ENCODE assay signal across 11 cellular contexts in the genomic region with DNA sequence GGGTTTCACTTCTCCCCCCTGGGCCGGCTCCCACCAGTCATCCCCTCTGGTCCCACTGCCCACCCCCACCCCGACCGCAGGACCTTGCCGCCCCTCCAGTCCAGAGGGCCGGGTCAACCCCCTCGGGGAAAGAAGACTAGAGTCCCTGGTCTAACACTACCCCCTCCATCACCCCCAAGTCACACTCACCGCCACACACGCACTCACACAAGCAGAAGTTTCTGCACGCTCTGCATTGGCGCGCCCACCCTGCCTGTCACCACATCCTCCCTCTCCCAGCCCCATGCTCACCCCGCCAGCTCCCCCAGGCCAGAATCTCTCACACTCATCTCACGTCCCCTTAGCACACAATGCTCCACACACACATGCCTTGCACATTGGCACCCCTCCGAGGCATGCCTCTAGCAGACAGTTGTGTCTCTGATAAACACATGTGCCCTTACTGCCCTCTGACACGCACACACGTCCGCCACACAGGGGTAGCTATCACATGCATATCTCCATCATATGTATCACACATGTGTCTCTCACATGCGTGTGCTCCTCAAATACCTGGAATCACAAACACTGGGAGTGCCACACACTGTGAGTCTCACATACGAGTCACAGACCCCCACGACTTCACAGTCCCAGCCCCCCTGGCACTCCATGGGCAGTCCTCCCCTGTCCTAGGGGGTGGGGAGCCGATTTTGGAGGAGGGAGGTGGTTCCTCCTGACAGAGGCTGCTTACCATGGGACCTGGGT. TPM values are rescaled to one million over a fixed set of nuclear protein-coding genes. Genes with fewer than 3 reads are reported as not detected.
A peak's percentile ranks its signal among the peaks of the same experiment; 100 is the strongest.
DNase-seq lines count a peak whose midpoint lies in the region; ATAC-seq and TF ChIP-seq lines count a peak whose summit lies in the region.
"Had no signal": no experiment of that assay in that cellular context is flagged by ENCODE, and none has a peak within 500 bp of the region (broad histone marks: within the 10 kb centered on the region; RNA-seq: fewer than 3 reads in every experiment).

No MANE protein-coding gene starts in this region.

- 78% methylated on average over 4 of the region's 21 CpGs; no CpG with 5 or more reads in 1 of the 2 experiments for WGBS in IMR-90 (ENCODE audit: extremely low coverage in 2 of 2, insufficient read length in 1 of 2), 2 experiments

- peak overlapping the region; percentile 51 for H2AFZ ChIP-seq in IMR-90 (replicated peaks; ENCODE audit: low read length, poor library complexity)

- H2BK15ac ChIP-seq in IMR-90 (ENCODE audit: low read depth, low read length) = no peak overlapping the region

- H3K27ac ChIP-seq in IMR-90 (ENCODE audit: insufficient read depth, low read length) = no peak overlapping the region

- H3K9ac ChIP-seq in IMR-90 (ENCODE audit: low read depth, low read length) = no peak overlapping the region

- dilution Hi-C loops in IMR-90 (cut with HindIII; ENCODE audit: low sequenced_read_pairs, unreplicated experiment) = no loop called here

- no peak overlapping the region for H3K4ac ChIP-seq in IMR-90 (ENCODE audit: low read depth, low read length)

- peaks cover 7% of the 10 kb centered on the region; the same call in 1 of the 2 replicates for H3K9me1 ChIP-seq in IMR-90 (ENCODE audit: insufficient read depth, low read length)

- no peak overlapping the region for H3K23ac ChIP-seq in IMR-90 (ENCODE audit: low read depth, low read length)

- intact Hi-C loops in IMR-90 (cut with micrococcal nuclease) = no loop called here
- intact Hi-C loops in head of caudate nucleus (cut with DNase I) = no loop called here

- POLR2A ChIA-PET in IMR-90 (lab: Charles Lee; ENCODE audit: unreplicated experiment) = no interaction called here

- H2AK9ac ChIP-seq in IMR-90 (replicated peaks; ENCODE audit: low read depth, low read length, poor library complexity) = no peak overlapping the region

- no peak overlapping the region for H3K56ac ChIP-seq in IMR-90 (ENCODE audit: extremely low read depth, insufficient read depth, low read length)

- no peak overlapping the region for H2BK120ac ChIP-seq in IMR-90 (ENCODE audit: low read depth, low read length)

- no peak overlapping the region for H3K14ac ChIP-seq in IMR-90 (replicated peaks; ENCODE audit: low read depth, low read length)

- peaks cover 10% of the 10 kb centered on the region for H3K4me1 ChIP-seq in IMR-90 (ENCODE audit: control insufficient read depth, insufficient read depth, low read length)

- H3K4me1 Mint-ChIP-seq in osteocyte (ENCODE audit: unreplicated experiment) = peaks cover 65% of the 10 kb centered on the region

- H3K9me3 ChIP-seq in IMR-90 (ENCODE audit: control insufficient read depth, insufficient read depth, low read length) = no peaks in the 10 kb centered on the region

- peak; percentile 54 for DNase-seq in AG10803 (ENCODE audit: low read depth)
- no peak for DNase-seq in IMR-90
- DNase-seq in epithelial cell of esophagus (ENCODE audit: low read depth) = no peak
- no peak for DNase-seq in osteocyte (ENCODE audit: extremely low spot score, unreplicated experiment)
- no peak for DNase-seq in head of caudate nucleus
- no peak for DNase-seq in HCEC 1CT
- DNase-seq: GF-D8, KBM-7, SHP77 had no signal

- no peak overlapping the region for H3K18ac ChIP-seq in IMR-90 (ENCODE audit: low read depth, low read length)

- TF ChIP-seq CTCF in AG10803 (conservative IDR thresholded peaks at IDR 0.05; ENCODE audit: low read length) = no peak
- no peak for TF ChIP-seq CTCF in IMR-90 (conservative IDR thresholded peaks at IDR 0.05; ENCODE audit: low read depth, low read length)
- TF ChIP-seq CTCF in epithelial cell of esophagus (IDR thresholded peaks at IDR 0.05; ENCODE audit: insufficient read depth, low read depth, low read length, missing control alignments) = no peak
- TF ChIP-seq CTCF in osteocyte (IDR thresholded peaks at IDR 0.05) = no peak

- ATAC-seq in IMR-90 (ENCODE audit: low read depth) (no peak), HG03175 (IDR thresholded peaks at IDR 0.05; ENCODE audit: unreplicated experiment) (no peak), HG03280 (IDR thresholded peaks at IDR 0.05; ENCODE audit: unreplicated experiment) (no peak)

- no TSS peak for BruUV-seq in IMR-90 (replicated peaks; lab: Mats Ljungman, UMichigan)

- no peaks in the 10 kb centered on the region for H3K36me3 ChIP-seq in IMR-90 (ENCODE audit: control insufficient read depth, insufficient read depth, low read length)

- no peaks in the 10 kb centered on the region for H3K9me3 Mint-ChIP-seq in osteocyte (ENCODE audit: unreplicated experiment)

- no peak overlapping the region for H4K5ac ChIP-seq in IMR-90 (ENCODE audit: low read depth, low read length)

- H4K20me1 ChIP-seq in IMR-90 (ENCODE audit: insufficient read depth, low read length) = no peaks in the 10 kb centered on the region

- no peaks in the 10 kb centered on the region for H3K79me1 ChIP-seq in IMR-90 (ENCODE audit: low read depth in 1 of 2, low read length in 2 of 2)

- H4K91ac ChIP-seq in IMR-90 (ENCODE audit: insufficient read depth, low read depth, low read length) = no peak overlapping the region

- peaks cover 3% of the 10 kb centered on the region; the same call in 1 of the 2 replicates for H3K27me3 ChIP-seq in IMR-90 (ENCODE audit: control insufficient read depth, insufficient read depth, low read length)

- H2BK5ac ChIP-seq in IMR-90 (ENCODE audit: low read depth, low read length, poor library complexity, severe bottlenecking) = no peak overlapping the region

- H3K4me3 ChIP-seq in AG10803 (ENCODE audit: low read length) = peak overlapping the region; percentile 64
- no peak overlapping the region; the same call in 1 of the 2 replicates for H3K4me3 ChIP-seq in IMR-90 (ENCODE audit: insufficient read depth, low read depth, low read length)
- H3K4me3 ChIP-seq in epithelial cell of esophagus (ENCODE audit: low read length) = peak overlapping the region; percentile 4

- TF ChIP-seq RAD21 in IMR-90 (IDR thresholded peaks at IDR 0.05; ENCODE audit: low read length) = no peak

- peak overlapping the region; percentile 68 for H3K27ac Mint-ChIP-seq in osteocyte (ENCODE audit: unreplicated experiment)

- no peak overlapping the region for H2AK5ac ChIP-seq in IMR-90 (ENCODE audit: low read depth, low read length)

- H3K4me2 ChIP-seq in IMR-90 (ENCODE audit: low read depth, low read length) = no peak overlapping the region

- no peak overlapping the region for H2BK20ac ChIP-seq in IMR-90 (ENCODE audit: low read depth, low read length)

- no peak overlapping the region for H4K8ac ChIP-seq in IMR-90 (ENCODE audit: low read depth in 2 of 2, low read length in 2 of 2)

- no peak for TF ChIP-seq POLR2A in IMR-90 (IDR thresholded peaks at IDR 0.05; ENCODE audit: low read depth, low read length)

- H3K36me3 Mint-ChIP-seq in osteocyte (ENCODE audit: unreplicated experiment) = no peaks in the 10 kb centered on the region

- no peaks in the 10 kb centered on the region for H3K27me3 Mint-ChIP-seq in osteocyte (ENCODE audit: unreplicated experiment)

- in situ Hi-C loops in IMR-90 (cut with MboI; ENCODE audit: low sequenced_read_pairs) = no loop called here

- CTCF ChIA-PET in IMR-90 (lab: Yijun Ruan, JAX) = no interaction called here

- H3K4me3 Mint-ChIP-seq in osteocyte (ENCODE audit: unreplicated experiment) = peak overlapping the region; percentile 77

TF ChIP-seq in IMR-90, 13 proteins besides CTCF, POLR2A, EP300 and RAD21:
- TF ChIP-seq RCOR1 (IDR thresholded peaks at IDR 0.05; ENCODE audit: insufficient replicate concordance, low read length) = no peak
- TF ChIP-seq FOS (IDR thresholded peaks at IDR 0.05; ENCODE audit: low read depth, low read length) = no peak
- TF ChIP-seq MAZ (IDR thresholded peaks at IDR 0.05; ENCODE audit: borderline replicate concordance, low read depth, low read length) = no peak
- TF ChIP-seq BHLHE40 (IDR thresholded peaks at IDR 0.05; ENCODE audit: low read depth, low read length) = no peak
- TF ChIP-seq NFE2L2 (IDR thresholded peaks at IDR 0.05; ENCODE audit: low read depth, low read length) = no peak
- TF ChIP-seq, protein P1, sequence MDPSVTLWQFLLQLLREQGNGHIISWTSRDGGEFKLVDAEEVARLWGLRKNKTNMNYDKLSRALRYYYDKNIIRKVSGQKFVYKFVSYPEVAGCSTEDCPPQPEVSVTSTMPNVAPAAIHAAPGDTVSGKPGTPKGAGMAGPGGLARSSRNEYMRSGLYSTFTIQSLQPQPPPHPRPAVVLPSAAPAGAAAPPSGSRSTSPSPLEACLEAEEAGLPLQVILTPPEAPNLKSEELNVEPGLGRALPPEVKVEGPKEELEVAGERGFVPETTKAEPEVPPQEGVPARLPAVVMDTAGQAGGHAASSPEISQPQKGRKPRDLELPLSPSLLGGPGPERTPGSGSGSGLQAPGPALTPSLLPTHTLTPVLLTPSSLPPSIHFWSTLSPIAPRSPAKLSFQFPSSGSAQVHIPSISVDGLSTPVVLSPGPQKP (IDR thresholded peaks at IDR 0.05; ENCODE audit: borderline replicate concordance, low read depth, low read length) = no peak

RNA-seq across cellular contexts. Expression of a gene that starts 0.8 kb away (rescaled TPM):
- total RNA-seq in IMR-90 (2012; rRNA removed) = 10.8 and 11.8 TPM in 2 replicates
- polyA plus RNA-seq in IMR-90 (2012; rRNA removed) = 60.8 and 66.9 TPM in 2 replicates
- polyA plus RNA-seq in IMR-90 (2012; cell fraction: cytosol; rRNA removed) = 38.9 and 94.5 TPM in 2 replicates
- polyA plus RNA-seq in IMR-90 (2012; cell fraction: nucleus; rRNA removed; ENCODE audit: low replicate concordance) = 27.1 and 60.4 TPM in 2 replicates
- total RNA-seq in osteocyte = 215 and 251 TPM in 2 replicates

Comparison
In these comparisons a context has a peak if more than half of its experiments do, and no peak if none do; other contexts are left out.
1. RNA of a gene that starts 0.8 kb away (total RNA-seq): 215 to 251 TPM in osteocyte; 10.8 to 11.8 TPM in IMR-90; every median in the first group is over 10 times any median in the second.